In genomic region chr9:22064957-22065356, GRCh38 we compare ENCODE assay signal across 1 cellular context.
TF ChIP-seq lines count a peak whose summit lies in the region.

No MANE protein-coding gene starts in this region.

TF ChIP-seq in WTC11, 78 proteins besides CTCF, POLR2A, EP300 and RAD21 (continued from another document):
- no peak for TF ChIP-seq E2F1 (CRISPR knock-in tag; IDR thresholded peaks at IDR 0.05)
- TF ChIP-seq CBFB (CRISPR knock-in tag; IDR thresholded peaks at IDR 0.05; ENCODE audit: low read depth): no peak
- no peak for TF ChIP-seq SOX15 (CRISPR knock-in tag; IDR thresholded peaks at IDR 0.05)
- no peak for TF ChIP-seq KAT7 (CRISPR knock-in tag; IDR thresholded peaks at IDR 0.05; ENCODE audit: borderline replicate concordance)
- TF ChIP-seq NR3C1 (CRISPR knock-in tag; conservative IDR thresholded peaks at IDR 0.05; ENCODE audit: low read depth): no peak
- TF ChIP-seq ATF3 (CRISPR knock-in tag; conservative IDR thresholded peaks at IDR 0.05): no peak
- TF ChIP-seq GTF2I (CRISPR knock-in tag; conservative IDR thresholded peaks at IDR 0.05): no peak
- TF ChIP-seq ZNF425 (CRISPR knock-in tag; conservative IDR thresholded peaks at IDR 0.05): no peak
- no peak for TF ChIP-seq OVOL2 (CRISPR knock-in tag; IDR thresholded peaks at IDR 0.05; ENCODE audit: borderline replicate concordance)
- TF ChIP-seq ETV6 (CRISPR knock-in tag; IDR thresholded peaks at IDR 0.05): no peak
- TF ChIP-seq USF1 (CRISPR knock-in tag; IDR thresholded peaks at IDR 0.05): no peak
- TF ChIP-seq NFE2L1 (CRISPR knock-in tag; IDR thresholded peaks at IDR 0.05): no peak
- no peak for TF ChIP-seq TP53 (CRISPR knock-in tag; IDR thresholded peaks at IDR 0.05)
- TF ChIP-seq GRHL2 (CRISPR knock-in tag; IDR thresholded peaks at IDR 0.05; ENCODE audit: insufficient replicate concordance, severe bottlenecking): no peak
